ENCODE assay signal across 1 cellular context in the genomic region with DNA sequence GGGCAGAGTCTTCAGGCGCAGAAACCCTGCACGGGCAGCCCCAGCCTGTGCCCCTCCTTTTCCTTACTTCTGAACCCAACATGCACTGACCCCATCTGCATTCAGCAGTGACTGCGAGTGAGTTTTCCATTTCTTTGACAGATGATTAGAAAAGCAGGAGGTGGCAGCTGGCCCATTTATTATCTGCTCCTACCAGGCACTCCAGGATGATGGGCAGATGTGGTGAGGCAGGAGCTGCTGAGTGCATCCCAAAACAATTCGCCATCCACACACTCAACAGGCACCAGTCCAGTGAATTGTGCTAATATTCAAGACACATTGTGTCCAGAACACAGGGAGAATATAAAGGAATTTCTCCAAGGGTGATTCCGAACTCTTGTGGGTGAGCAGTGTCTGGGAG.
TF ChIP-seq lines count a peak whose summit lies in the region.

No MANE protein-coding gene starts in this region.

TF ChIP-seq in IMR-90, 13 proteins besides CTCF, POLR2A, EP300 and RAD21 (continued from another document):
- TF ChIP-seq BHLHE40 (IDR thresholded peaks at IDR 0.05; ENCODE audit: low read depth, low read length) (no peak), CEBPB (IDR thresholded peaks at IDR 0.05; ENCODE audit: low read depth, low read length) (no peak), NFE2L2 (IDR thresholded peaks at IDR 0.05; ENCODE audit: low read depth, low read length) (no peak), CHD1 (IDR thresholded peaks at IDR 0.05; ENCODE audit: low read depth, low read length) (no peak), RCOR1 (IDR thresholded peaks at IDR 0.05; ENCODE audit: insufficient replicate concordance, low read length) (no peak)
